Comparison of ENCODE assay signal across 11 cellular contexts in the genomic region with DNA sequence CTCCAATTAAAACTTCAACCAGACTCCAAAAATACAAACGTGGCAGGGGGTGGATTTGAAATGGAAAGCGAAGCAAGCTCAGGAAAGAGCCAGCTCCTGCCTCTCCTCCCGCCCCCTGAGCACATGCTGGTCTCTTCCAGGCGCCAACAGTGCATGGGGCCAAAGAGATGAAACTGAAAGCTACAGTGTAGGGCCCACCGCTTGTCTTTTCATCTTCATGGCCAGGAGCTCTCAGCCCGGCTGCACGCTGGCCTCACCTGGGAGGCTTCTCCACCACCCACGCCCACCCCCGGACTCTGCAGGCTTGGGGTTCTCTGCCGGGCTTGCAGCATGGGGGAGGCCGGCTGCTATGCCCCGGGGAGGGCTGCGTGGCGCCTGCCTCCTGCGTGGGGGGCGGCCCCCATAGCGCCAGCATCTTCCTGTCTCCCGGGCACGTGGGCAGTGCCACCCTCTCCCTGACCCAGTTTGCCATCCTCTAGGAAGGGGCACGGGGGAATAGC. TPM values are rescaled to one million over a fixed set of nuclear protein-coding genes. Genes with fewer than 3 reads are reported as not detected.
A peak's percentile ranks its signal among the peaks of the same experiment; 100 is the strongest.
DNase-seq lines count a peak whose midpoint lies in the region; ATAC-seq and TF ChIP-seq lines count a peak whose summit lies in the region.
"Had no signal": no experiment of that assay in that cellular context is flagged by ENCODE, and none has a peak within 500 bp of the region (broad histone marks: within the 10 kb centered on the region; RNA-seq: fewer than 3 reads in every experiment).

No MANE protein-coding gene starts in this region.

- 3% methylated on average over 20 of the region's 20 CpGs for WGBS in right cardiac atrium

- H3K27ac ChIP-seq in DND-41 (ENCODE audit: low read length) (no peak overlapping the region), right cardiac atrium (ENCODE audit: low read length) (no peak overlapping the region), gastrocnemius medialis (no peak overlapping the region)
- H3K27ac ChIP-seq: body of pancreas had no signal

- H3K27me3 ChIP-seq in DND-41 (ENCODE audit: insufficient read depth, low read length, poor library complexity) (no peaks in the 10 kb centered on the region), right cardiac atrium (ENCODE audit: control insufficient read depth, insufficient read depth) (no peaks in the 10 kb centered on the region), gastrocnemius medialis (peaks cover 19 to 34% (median 31%) of the 10 kb centered on the region in 3 donors)

- no peak overlapping the region for H3K4me3 ChIP-seq in DND-41 (ENCODE audit: low read depth in 1 of 2, low read length in 2 of 2)
- peak overlapping the region; percentile 5 for H3K4me3 ChIP-seq in right cardiac atrium (ENCODE audit: low read length)
- peak overlapping the region in 3 of 4 donors; percentile 28 to 37 (median 32) for H3K4me3 ChIP-seq in gastrocnemius medialis
- H3K4me3 ChIP-seq: body of pancreas had no signal

- peak; percentile 24 for DNase-seq in DND-41
- peak; percentile 7 for DNase-seq in NCI-H1092 (lab: John Stamatoyannopoulos, UW)
- peak in 1 of 3 donors; percentile 51 for DNase-seq in right cardiac atrium
- no peak for DNase-seq in gastrocnemius medialis
- DNase-seq in stimulated activated CD4-positive, alpha-beta T cell treated with anti-CD3 and anti-CD28 coated beads, Interleukin-4, amount 100 ng/mL, for 1 hour, result no peak
- DNase-seq in RKO (ENCODE audit: low spot score), result no peak
- no peak for DNase-seq in HK-2 (ENCODE audit: unreplicated experiment)
- DNase-seq in endothelial cell (ENCODE audit: low spot score), result no peak
- DNase-seq: activated CD4-positive, CD25-positive, alpha-beta regulatory T cell; NCI-H1694 had no signal

- H3K4me1 Mint-ChIP-seq in endothelial cell (ENCODE audit: unreplicated experiment), result peaks cover 3% of the 10 kb centered on the region

- intact Hi-C loops in right cardiac atrium (cut with DNase I), result no loop called here
- intact Hi-C loops in gastrocnemius medialis (cut with DNase I; ENCODE audit: low total_unique reads), result no loop called here

- peaks cover 33% of the 10 kb centered on the region for H3K4me1 ChIP-seq in DND-41 (ENCODE audit: insufficient read depth, low read length)
- no peaks in the 10 kb centered on the region for H3K4me1 ChIP-seq in right cardiac atrium (ENCODE audit: control insufficient read depth, insufficient read depth, low read length)
- peaks cover 5 to 6% of the 10 kb centered on the region in 2 donors for H3K4me1 ChIP-seq in gastrocnemius medialis

- H3K9ac ChIP-seq in DND-41 (ENCODE audit: low read depth, low read length), result no peak overlapping the region

- TF ChIP-seq POLR2A in gastrocnemius medialis (IDR thresholded peaks at IDR 0.05), result no peak

- H3K79me2 ChIP-seq in DND-41 (ENCODE audit: insufficient read depth, low read length), result no peaks in the 10 kb centered on the region

- H3K4me2 ChIP-seq in DND-41 (ENCODE audit: insufficient read depth, low read length), result no peak overlapping the region

- peaks cover 8% of the 10 kb centered on the region for H3K36me3 Mint-ChIP-seq in endothelial cell (ENCODE audit: low read depth, unreplicated experiment)

- no peaks in the 10 kb centered on the region for H3K36me3 ChIP-seq in DND-41 (ENCODE audit: insufficient read depth, low read length)
- H3K36me3 ChIP-seq in gastrocnemius medialis, result no peaks in the 10 kb centered on the region

- peaks cover 28% of the 10 kb centered on the region for H3K9me3 Mint-ChIP-seq in endothelial cell (ENCODE audit: unreplicated experiment)

- no peak for ATAC-seq in DND-41 (ENCODE audit: insufficient read depth, low read depth)
- no peak for ATAC-seq in right cardiac atrium
- no peak for ATAC-seq in gastrocnemius medialis
- ATAC-seq: body of pancreas had no signal

- H3K27me3 Mint-ChIP-seq in endothelial cell (ENCODE audit: unreplicated experiment), result peaks cover 21% of the 10 kb centered on the region

- in situ Hi-C loops in gastrocnemius medialis (cut with MboI; ENCODE audit: low sequenced_read_pairs in 4 of 4), result no loop called here

- H3K4me3 Mint-ChIP-seq in endothelial cell (ENCODE audit: unreplicated experiment), result no peak overlapping the region

- H3K27ac Mint-ChIP-seq in endothelial cell (ENCODE audit: unreplicated experiment), result no peak overlapping the region

- no peaks in the 10 kb centered on the region for H3K9me3 ChIP-seq in DND-41 (ENCODE audit: insufficient read depth, low read length, severe bottlenecking)
- peaks cover 2% of the 10 kb centered on the region for H3K9me3 ChIP-seq in right cardiac atrium (ENCODE audit: control insufficient read depth, low read length)
- no peaks in the 10 kb centered on the region for H3K9me3 ChIP-seq in gastrocnemius medialis

- no peak for TF ChIP-seq CTCF in DND-41 (IDR thresholded peaks at IDR 0.05; ENCODE audit: borderline replicate concordance, extremely low read depth, low read length, poor library complexity, severe bottlenecking)
- no peak for TF ChIP-seq CTCF in gastrocnemius medialis (IDR thresholded peaks at IDR 0.05 in 4 of 5, conservative IDR thresholded peaks at IDR 0.05 in 1 of 5)
- no peak for TF ChIP-seq CTCF in endothelial cell (IDR thresholded peaks at IDR 0.05; ENCODE audit: unreplicated experiment)

- no peak overlapping the region for H2AFZ ChIP-seq in DND-41 (ENCODE audit: low read depth, low read length)

- no peaks in the 10 kb centered on the region for H4K20me1 ChIP-seq in DND-41 (ENCODE audit: insufficient read depth, low read length)

RNA-seq across cellular contexts. Expression of gene RIMBP2, which starts 2.0 kb away (rescaled TPM):
- under 1 TPM in 1 of 4 donors, not detected in 3; 0.28 TPM for total RNA-seq in right cardiac atrium
- polyA plus RNA-seq in right cardiac atrium, result 0.05 TPM
- 1 to 10 TPM in 2 of 4 donors, under 1 TPM in 1, not detected in 1; 0.76 to 2.2 (median 1.2) TPM for total RNA-seq in gastrocnemius medialis
- 1.4 TPM for total RNA-seq in endothelial cell (ENCODE audit: unreplicated experiment)

Comparison
In these comparisons a context has a peak if more than half of its experiments do, and no peak if none do; other contexts are left out.
1. DNase-seq: peak in DND-41 (single experiment) and NCI-H1092 (single experiment); none in gastrocnemius medialis (0 of 2), stimulated activated CD4-positive, alpha-beta T cell treated with anti-CD3 and anti-CD28 coated beads, Interleukin-4, amount 100 ng/mL, for 1 hour (single experiment), RKO (single experiment), HK-2 (single experiment) and endothelial cell (single experiment).
2. H3K4me3 ChIP-seq: peak in right cardiac atrium (single experiment) and gastrocnemius medialis (3 of 4); none in DND-41 (0 of 2).